Comparison of ENCODE assay signal across 1 cellular context in the genomic region with DNA sequence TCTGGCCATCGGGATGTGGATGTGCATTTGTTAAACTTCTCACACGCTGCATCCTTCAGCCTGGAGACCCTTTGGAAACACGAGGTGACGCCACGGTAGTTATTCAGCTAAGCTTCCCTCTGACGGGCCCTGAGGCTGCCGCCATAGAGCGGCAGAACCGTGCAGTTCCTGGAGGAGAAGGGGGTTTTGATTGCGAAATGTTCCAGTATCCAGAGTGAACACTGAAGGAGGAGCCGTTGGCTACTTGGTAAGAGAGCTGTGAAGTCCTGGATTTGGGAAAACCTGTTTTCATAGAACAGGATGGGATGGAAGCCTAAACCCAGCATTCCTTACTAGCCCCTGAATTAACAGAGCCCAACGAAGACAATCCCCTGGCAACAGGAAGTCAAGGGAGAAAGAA.
TF ChIP-seq lines count a peak whose summit lies in the region.

No MANE protein-coding gene starts in this region.

TF ChIP-seq in HepG2, 621 proteins besides CTCF, POLR2A, EP300 and RAD21:
- no peak for TF ChIP-seq ZNF577 (CRISPR knock-in tag; IDR thresholded peaks at IDR 0.05; ENCODE audit: borderline replicate concordance, low read depth)
- peak; percentile 84 for TF ChIP-seq CEBPB (IDR thresholded peaks at IDR 0.05; ENCODE audit: borderline replicate concordance, low read depth, low read length)
TF ChIP-seq in HepG2: peak in this region for 1.
